Comparison of ENCODE assay signal across 26 cellular contexts in the genomic region with DNA sequence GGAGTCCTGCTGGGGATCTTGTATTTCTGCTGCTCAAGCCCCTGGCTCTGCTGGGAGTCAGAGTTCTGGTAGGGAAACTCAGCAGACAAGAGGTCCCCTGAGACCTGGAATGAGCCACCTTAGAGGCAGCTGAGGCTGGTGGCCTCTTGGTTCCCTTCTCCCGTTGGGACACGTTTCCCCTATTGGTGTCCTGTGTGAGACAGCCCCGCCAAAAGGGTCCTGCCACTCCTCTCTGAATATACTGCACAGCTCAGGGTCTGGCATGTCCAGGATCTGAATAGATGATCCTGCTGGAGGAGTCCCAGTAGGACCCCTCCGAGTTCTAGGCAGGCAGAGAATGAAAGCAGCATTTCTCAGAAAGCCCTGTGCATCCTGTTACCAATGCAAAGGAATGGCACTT.
"Had no signal": no experiment of that assay in that cellular context is flagged by ENCODE, and none has a peak within 500 bp of the region (broad histone marks: within the 10 kb centered on the region; RNA-seq: fewer than 3 reads in every experiment).

No MANE protein-coding gene starts in this region.

- H3K27me3 ChIP-seq: neutrophil, pancreas, upper lobe of left lung had no signal

- ATAC-seq: effector memory CD8-positive, alpha-beta T cell; heart right ventricle; left colon; left ventricle myocardium superior; lower lobe of right lung; natural killer cell; pancreas; right cardiac atrium; stimulated activated naive B cell treated with anti-CD40 and anti-IgM and Interleukin-4, amounts not matched to agents 10 μg/mL and 1 μg/mL and 100 μg/mL, for 72 hours had no signal

- H3K27ac ChIP-seq: heart right ventricle, lower lobe of right lung, pancreas, prostate gland, skin epidermis, thoracic aorta, tibial nerve had no signal

- H3K36me3 Mint-ChIP-seq: immature natural killer cell, natural killer cell had no signal

- H3K36me3 ChIP-seq: esophagus squamous epithelium, heart right ventricle, lower lobe of right lung, neutrophil, pancreas, prostate gland, thoracic aorta, tibial nerve, upper lobe of left lung had no signal

- H3K9me3 Mint-ChIP-seq: effector memory CD8-positive, alpha-beta T cell; immature natural killer cell; natural killer cell; stimulated activated naive B cell treated with anti-CD40 and anti-IgM and Interleukin-4, amounts not matched to agents 10 μg/mL and 1 μg/mL and 100 μg/mL, for 72 hours; stimulated activated naive CD8-positive, alpha-beta T cell treated with anti-CD3 and anti-CD28 coated beads, Interleukin-15, Interleukin-2, amounts not matched to agents 100 ng/mL and 50 ng/mL, for 24 hours had no signal

- H3K9me3 ChIP-seq: esophagus squamous epithelium, heart right ventricle, lower lobe of right lung, neutrophil, pancreas, prostate gland, thoracic aorta, tibial nerve, upper lobe of left lung had no signal

- H3K27ac Mint-ChIP-seq: effector memory CD8-positive, alpha-beta T cell; natural killer cell; stimulated activated naive B cell treated with anti-CD40 and anti-IgM and Interleukin-4, amounts not matched to agents 10 μg/mL and 1 μg/mL and 100 μg/mL, for 72 hours; stimulated activated naive CD8-positive, alpha-beta T cell treated with anti-CD3 and anti-CD28 coated beads, Interleukin-15, Interleukin-2, amounts not matched to agents 100 ng/mL and 50 ng/mL, for 24 hours had no signal

- H3K4me3 Mint-ChIP-seq: effector memory CD8-positive, alpha-beta T cell; immature natural killer cell; natural killer cell; stimulated activated naive B cell treated with anti-CD40 and anti-IgM and Interleukin-4, amounts not matched to agents 10 μg/mL and 1 μg/mL and 100 μg/mL, for 72 hours; stimulated activated naive CD8-positive, alpha-beta T cell treated with anti-CD3 and anti-CD28 coated beads, Interleukin-15, Interleukin-2, amounts not matched to agents 100 ng/mL and 50 ng/mL, for 24 hours had no signal

- H3K4me3 ChIP-seq: esophagus squamous epithelium, heart right ventricle, lower lobe of right lung, pancreas, prostate gland, skin epidermis, thoracic aorta, tibial nerve, upper lobe of left lung had no signal

- DNase-seq: cortex of kidney; effector memory CD8-positive, alpha-beta T cell; esophagus squamous epithelium; foreskin melanocyte; glutamatergic neuron; heart right ventricle; hypothalamus; immature natural killer cell; islet precursor cell; kidney glomerular epithelial cell; left colon; left ventricle myocardium superior; lower lobe of right lung; natural killer cell; pancreas; right cardiac atrium; stimulated activated CD4-positive, alpha-beta T cell treated with anti-CD3 and anti-CD28 coated beads, Interleukin-15, amount 100 ng/mL, for 24 hours; stimulated activated CD4-positive, alpha-beta T cell treated with anti-CD3 and anti-CD28 coated beads, Interleukin-2, amount 100 ng/mL, for 48 hours; stimulated activated naive B cell treated with anti-CD40 and anti-IgM and Interleukin-4, amounts not matched to agents 10 μg/mL and 1 μg/mL and 100 μg/mL, for 72 hours; upper lobe of left lung had no signal

- H3K4me1 ChIP-seq: prostate gland had no signal
